In genomic region chr14:94175403-94176146, GRCh38 we compare ENCODE assay signal across 1 cellular context.
A peak's percentile ranks its signal among the peaks of the same experiment; 100 is the strongest.
TF ChIP-seq lines count a peak whose summit lies in the region.

No MANE protein-coding gene starts in this region.

TF ChIP-seq in K562, 482 proteins besides CTCF, POLR2A, EP300 and RAD21:
- TF ChIP-seq ZNF551 (CRISPR knock-in tag; IDR thresholded peaks at IDR 0.05) (no peak), ZFP1 (CRISPR knock-in tag; IDR thresholded peaks at IDR 0.05) (no peak), CBX8 (IDR thresholded peaks at IDR 0.05; ENCODE audit: borderline replicate concordance, extremely low read depth, low read depth, low read length, poor library complexity, severe bottlenecking) (peak; percentile 76), BMI1 (IDR thresholded peaks at IDR 0.05; ENCODE audit: low read length) (0 out of 2 replicates have a peak, but pooled peaks have one; percentile 5)
